ENCODE assay signal across 8 cellular contexts in genomic region chr5:71455427-71456361, GRCh38. TPM values are rescaled to one million over a fixed set of nuclear protein-coding genes. Genes with fewer than 3 reads are reported as not detected.
DNase-seq lines count a peak whose midpoint lies in the region; ATAC-seq and TF ChIP-seq lines count a peak whose summit lies in the region.

A gene with protein sequence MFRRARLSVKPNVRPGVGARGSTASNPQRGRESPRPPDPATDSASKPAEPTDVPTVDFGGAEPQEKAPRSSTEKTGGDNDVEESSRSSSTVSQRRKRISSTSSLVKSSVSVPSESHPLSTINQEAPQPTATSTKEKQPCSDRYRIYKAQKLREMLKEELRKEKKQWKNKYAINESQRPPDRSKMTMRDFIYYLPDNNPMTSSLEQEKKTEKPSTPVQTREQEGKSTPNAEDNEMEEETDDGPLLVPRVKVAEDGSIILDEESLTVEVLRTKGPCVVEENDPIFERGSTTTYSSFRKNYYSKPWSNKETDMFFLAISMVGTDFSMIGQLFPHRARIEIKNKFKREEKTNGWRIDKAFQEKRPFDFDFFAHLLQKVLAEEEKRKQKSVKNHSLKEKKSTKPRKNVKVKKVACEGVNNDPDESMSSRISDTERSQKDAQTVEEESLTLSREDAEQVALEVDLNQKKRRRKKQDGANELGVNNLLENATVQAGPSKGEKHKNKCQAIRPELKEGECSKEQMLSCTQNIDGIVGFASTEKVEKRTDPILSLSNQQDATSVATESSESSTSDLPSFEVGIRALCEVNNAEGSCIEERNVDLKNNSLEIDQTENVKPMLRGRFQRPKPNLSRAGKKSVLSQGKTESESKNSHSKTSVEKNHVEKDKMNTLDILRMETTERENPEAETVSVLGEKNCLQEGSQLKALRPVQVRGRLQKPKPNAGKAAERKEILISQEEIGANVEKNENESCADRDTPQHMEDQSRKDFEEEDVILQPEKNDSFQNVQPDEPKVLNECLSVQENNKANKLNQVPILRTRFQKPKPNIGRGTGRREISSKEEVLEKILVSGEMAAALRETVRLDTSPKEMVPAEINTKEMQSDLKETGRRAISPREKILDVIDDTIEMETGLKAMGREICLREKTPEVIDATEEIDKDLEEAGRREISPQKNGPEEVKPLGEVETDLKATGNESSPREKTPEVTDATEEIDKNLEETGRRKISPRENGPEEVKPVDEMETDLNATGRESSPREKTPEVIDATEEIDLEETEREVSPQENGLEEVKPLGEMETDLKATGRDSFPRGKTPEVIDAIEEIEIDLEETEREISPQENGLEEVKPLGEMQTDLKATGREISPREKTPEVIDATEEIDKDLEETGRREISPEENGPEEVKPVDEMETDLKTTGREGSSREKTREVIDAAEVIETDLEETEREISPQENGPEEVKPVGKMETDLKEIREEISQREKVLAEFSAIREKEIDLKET (N-terminal part only) (plus strand): TSS chr5:71455651. CDS start chr5:71455878, 227 bp downstream.

- H3K27me3 ChIP-seq in CD4-positive, alpha-beta memory T cell (ENCODE audit: insufficient read depth, low read length): peaks cover 5% of the 10 kb centered on the region
- peaks cover 0 to 7% (median 0%) of the 10 kb centered on the region in 45 donors for H3K27me3 ChIP-seq in dorsolateral prefrontal cortex
- H3K27me3 ChIP-seq in liver (ENCODE audit: control insufficient read depth in 4 of 4, insufficient read depth in 4 of 4, low read length in 3 of 4): no peaks in the 10 kb centered on the region

- H3K9me3 Mint-ChIP-seq in CD4-positive, alpha-beta memory T cell: peaks cover 0 to 2% (median 0%) of the 10 kb centered on the region in 8 donors
- H3K9me3 Mint-ChIP-seq in activated CD4-positive, alpha-beta memory T cell treated with anti-CD3 and anti-CD28 coated beads for 36 hours: no peaks in the 10 kb centered on the region

- peaks cover 23% of the 10 kb centered on the region for H3K4me1 ChIP-seq in CD4-positive, alpha-beta memory T cell (ENCODE audit: insufficient read depth, low read length)
- H3K4me1 ChIP-seq in liver (ENCODE audit: control insufficient read depth in 4 of 4, insufficient read depth in 4 of 4, low read length in 3 of 4): peaks cover 7 to 15% (median 12%) of the 10 kb centered on the region in 4 donors

- peak within 1 kb of the TSS; percentile 58 to 85 for H3K9ac ChIP-seq in liver (ENCODE audit: low read depth in 1 of 2, low read length in 2 of 2)

- DNase-seq in CD4-positive, alpha-beta memory T cell: peak; percentile 96 to 98 (median 97)
- DNase-seq in HK-2 (ENCODE audit: unreplicated experiment) (peak; percentile 86), NCI-H82 treated with DMSO at 0.1 percent for 48 hours (lab: John Stamatoyannopoulos, UW; ENCODE audit: unreplicated experiment) (peak; percentile 51), dorsolateral prefrontal cortex (peak; percentile 93 to 98 (median 98))
- peak; percentile 99 for DNase-seq in activated CD4-positive, alpha-beta memory T cell treated with anti-CD3 and anti-CD28 coated beads for 36 hours
- DNase-seq in stimulated activated CD4-positive, alpha-beta T cell treated with anti-CD3 and anti-CD28 coated beads, Interleukin-4, amount 100 ng/mL, for 24 hours: peak; percentile 97

- peak in 31 of 56 donors; percentile 4 to 45 (median 20) for TF ChIP-seq CTCF in dorsolateral prefrontal cortex (IDR thresholded peaks at IDR 0.05 in 54 of 56, conservative IDR thresholded peaks at IDR 0.05 in 2 of 56; ENCODE audit: low read depth in 1 of 56, partially characterized antibody in 56 of 56)
- TF ChIP-seq CTCF in liver (IDR thresholded peaks at IDR 0.05; ENCODE audit: low read depth, low read length, missing input control): peak; percentile 24

- under 1% methylated on average over 50 of the region's 50 CpGs for WGBS in liver

- H3K4me3 ChIP-seq in CD4-positive, alpha-beta memory T cell (ENCODE audit: low read length in 2 of 2): peak within 1 kb of the TSS; percentile 93 to 96
- peak within 1 kb of the TSS; percentile 52 to 98 (median 87) for H3K4me3 ChIP-seq in dorsolateral prefrontal cortex
- H3K4me3 ChIP-seq in liver (ENCODE audit: low read depth in 1 of 3, low read length in 3 of 3): peak within 1 kb of the TSS; percentile 68 to 90 (median 89)

- CTCF ChIA-PET in CD4-positive, alpha-beta memory T cell (lab: Charles Lee; ENCODE audit: partially characterized antibody): interaction anchor here (0.8 to 1.1 kb wide), 2 partner anchors 20 to 146 kb away, joined by 3 read pairs; no protein-coding TSS in a partner anchor
- CTCF ChIA-PET in activated CD4-positive, alpha-beta memory T cell treated with anti-CD3 and anti-CD28 coated beads for 36 hours (lab: Charles Lee): interaction anchor here (1.0 kb wide), 1 partner anchor 20 kb away, joined by 6 read pairs; no protein-coding TSS in a partner anchor

- ATAC-seq in GM19452 (IDR thresholded peaks at IDR 0.05; ENCODE audit: unreplicated experiment): peak; percentile 92

- H3K27me3 Mint-ChIP-seq in CD4-positive, alpha-beta memory T cell: peaks cover 5 to 7% of the 10 kb centered on the region in 2 donors
- H3K27me3 Mint-ChIP-seq in activated CD4-positive, alpha-beta memory T cell treated with anti-CD3 and anti-CD28 coated beads for 36 hours: peaks cover 7% of the 10 kb centered on the region

- peak; percentile 33 for TF ChIP-seq RAD21 in liver (IDR thresholded peaks at IDR 0.05)

- peak within 1 kb of the TSS; percentile 96 to 100 (median 98) for H3K4me3 Mint-ChIP-seq in CD4-positive, alpha-beta memory T cell
- H3K4me3 Mint-ChIP-seq in activated CD4-positive, alpha-beta memory T cell treated with anti-CD3 and anti-CD28 coated beads for 36 hours: peak within 1 kb of the TSS; percentile 96

- intact Hi-C loops in CD4-positive, alpha-beta memory T cell (cut with micrococcal nuclease): loop anchor here (1.0 to 5.0 kb wide), 3 partner anchors 132 to 852 kb away; partner anchors contain the start of gene MCCC2
- intact Hi-C loops in activated CD4-positive, alpha-beta memory T cell treated with anti-CD3 and anti-CD28 coated beads for 36 hours (cut with micrococcal nuclease): loop anchor here (1.0 to 5.0 kb wide), 2 partner anchors 132 to 146 kb away; partner anchors contain the start of gene MCCC2
- intact Hi-C loops in dorsolateral prefrontal cortex (cut with DNase I): loop anchor here (10.0 kb wide), 2 partner anchors 129 to 139 kb away; partner anchors contain the start of gene MCCC2 (in 1 of the 2)

- peaks cover 12% of the 10 kb centered on the region for H3K36me3 ChIP-seq in CD4-positive, alpha-beta memory T cell (ENCODE audit: insufficient read depth, low read length)
- peaks cover 1 to 15% (median 13%) of the 10 kb centered on the region in 4 donors for H3K36me3 ChIP-seq in liver (ENCODE audit: control insufficient read depth in 4 of 4, insufficient read depth in 3 of 4, low read depth in 1 of 4, low read length in 3 of 4)

- H3K27ac Mint-ChIP-seq in CD4-positive, alpha-beta memory T cell: peak within 1 kb of the TSS; percentile 93 to 100 (median 99)
- peak within 1 kb of the TSS; percentile 92 for H3K27ac Mint-ChIP-seq in activated CD4-positive, alpha-beta memory T cell treated with anti-CD3 and anti-CD28 coated beads for 36 hours

- H3K36me3 Mint-ChIP-seq in CD4-positive, alpha-beta memory T cell: peaks cover 9 to 30% of the 10 kb centered on the region in 2 donors
- H3K36me3 Mint-ChIP-seq in activated CD4-positive, alpha-beta memory T cell treated with anti-CD3 and anti-CD28 coated beads for 36 hours: peaks cover 21% of the 10 kb centered on the region

- peaks cover 21 to 36% (median 30%) of the 10 kb centered on the region in 4 donors for H3K4me1 Mint-ChIP-seq in CD4-positive, alpha-beta memory T cell
- H3K4me1 Mint-ChIP-seq in activated CD4-positive, alpha-beta memory T cell treated with anti-CD3 and anti-CD28 coated beads for 36 hours (ENCODE audit: low read depth): peaks cover 24% of the 10 kb centered on the region

- H3K9me3 ChIP-seq in CD4-positive, alpha-beta memory T cell (ENCODE audit: control insufficient read depth in 1 of 2, low read length in 2 of 2): no peaks in the 10 kb centered on the region
- H3K9me3 ChIP-seq in liver (ENCODE audit: control insufficient read depth in 4 of 4, low read length in 3 of 4): no peaks in the 10 kb centered on the region

- H3K27ac ChIP-seq in CD4-positive, alpha-beta memory T cell (ENCODE audit: low read depth, low read length): peak within 1 kb of the TSS; percentile 84
- H3K27ac ChIP-seq in dorsolateral prefrontal cortex (peak within 1 kb of the TSS in 58 of 59 donors; percentile 50 to 97 (median 87)), liver (ENCODE audit: low read depth in 1 of 2, low read length in 2 of 2) (peak within 1 kb of the TSS; percentile 74 to 89)

- POLR2A ChIA-PET in CD4-positive, alpha-beta memory T cell (lab: Charles Lee; ENCODE audit: partially characterized antibody): interaction anchor here (0.6 to 1.6 kb wide), 4 partner anchors 40 to 864 kb away, joined by 4 to 7 read pairs (median 5); partner anchors contain the start of genes MCCC2, MRPS27 and PTCD2
- POLR2A ChIA-PET in activated CD4-positive, alpha-beta memory T cell treated with anti-CD3 and anti-CD28 coated beads for 36 hours (lab: Charles Lee): interaction anchor here (0.9 kb wide), 1 partner anchor 132 kb away, joined by 3 read pairs; the partner anchor contains the start of gene MCCC2

RNA-seq across cellular contexts. Expression of the gene that starts here (rescaled TPM):
- total RNA-seq in CD4-positive, alpha-beta memory T cell: 10 to 100 TPM; 45.1 to 47.9 TPM
- 10 to 100 TPM in 1 of 2 donors, 1 to 10 TPM in 1; 3.8 to 19.2 TPM for polyA plus RNA-seq in CD4-positive, alpha-beta memory T cell
- 10 to 100 TPM; 23.7 to 26.6 TPM for total RNA-seq in activated CD4-positive, alpha-beta memory T cell treated with anti-CD3 and anti-CD28 coated beads for 36 hours
- total RNA-seq in dorsolateral prefrontal cortex (10 to 100 TPM; 34.9 to 54.4 (median 43.9) TPM), liver (10 to 100 TPM; 15.8 to 17.2 TPM)
- 1 to 10 TPM; 3.8 to 9.6 TPM for polyA plus RNA-seq in liver

Comparison
In these comparisons a context has a peak if more than half of its experiments do, and no peak if none do; other contexts are left out.
1. Peak in every context shown above with its lines: DNase-seq, ATAC-seq, H3K4me3 ChIP-seq and H3K27ac ChIP-seq.